ENCODE assay signal across 3 cellular contexts in genomic region chr1:39775141-39775540, GRCh38. TPM values are rescaled to one million over a fixed set of nuclear protein-coding genes. Genes with fewer than 3 reads are reported as not detected.
"Had no signal": no experiment of that assay in that cellular context is flagged by ENCODE, and none has a peak within 500 bp of the region (broad histone marks: within the 10 kb centered on the region; RNA-seq: fewer than 3 reads in every experiment).

No MANE protein-coding gene starts in this region.

RNA-seq across cellular contexts. Expression of gene OXCT2, which starts 4.0 kb away (rescaled TPM):
- total RNA-seq: activated CD4-positive, alpha-beta T cell treated with anti-CD3 and anti-CD28 coated beads, Interleukin-2, amount 10 ng/mL, durations not matched to agents 7 days and 5 days; ascending aorta had no signal

RNA-seq across cellular contexts. Expression of gene BMP8B, which starts 13.5 kb away (rescaled TPM):
- total RNA-seq: ascending aorta, cardiac muscle cell had no signal
